In the genomic region with DNA sequence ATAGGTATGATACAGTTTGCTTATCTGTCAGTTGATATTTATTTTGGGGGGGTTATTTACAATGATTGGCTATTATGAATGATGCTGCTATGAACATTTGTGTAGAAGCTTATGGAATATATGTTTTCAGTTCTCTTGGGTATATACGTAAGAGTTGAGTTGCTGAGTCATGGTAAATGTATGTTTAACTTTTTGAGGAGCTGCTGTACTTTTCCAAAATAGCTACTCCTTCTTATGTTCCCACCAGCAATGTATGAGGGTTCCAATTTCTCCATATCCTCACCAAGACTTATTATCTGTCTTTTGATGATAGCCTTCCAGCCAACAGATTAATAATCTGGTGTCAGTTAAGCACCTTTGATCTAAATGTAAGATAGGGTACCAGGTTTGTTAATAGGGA, we compare ENCODE assay signal across 12 cellular contexts.
"Had no signal": no experiment of that assay in that cellular context is flagged by ENCODE, and none has a peak within 500 bp of the region (broad histone marks: within the 10 kb centered on the region; RNA-seq: fewer than 3 reads in every experiment).

No MANE protein-coding gene starts in this region.

- H3K4me3 Mint-ChIP-seq: activated B cell treated with CpG ODN at 0.5 μM for 24 hours; effector memory CD8-positive, alpha-beta T cell; T-helper 1 cell treated with Interleukin-12 subunit alpha and Interleukin-12 subunit beta and Interleukin-4 antibody, amounts not matched to agents 30 μg/mL and 1 μg/mL, for 36 hours had no signal

- H3K9me3 ChIP-seq: pancreas, thoracic aorta had no signal

- H3K27ac Mint-ChIP-seq: activated B cell treated with CpG ODN at 0.5 μM for 24 hours; T-helper 1 cell treated with Interleukin-12 subunit alpha and Interleukin-12 subunit beta and Interleukin-4 antibody, amounts not matched to agents 30 μg/mL and 1 μg/mL, for 36 hours had no signal

- ATAC-seq: effector memory CD8-positive, alpha-beta T cell; pancreas had no signal

- H3K9me3 Mint-ChIP-seq: activated B cell treated with CpG ODN at 0.5 μM for 24 hours; effector memory CD8-positive, alpha-beta T cell; T-helper 1 cell treated with Interleukin-12 subunit alpha and Interleukin-12 subunit beta and Interleukin-4 antibody, amounts not matched to agents 30 μg/mL and 1 μg/mL, for 36 hours had no signal

- H3K4me3 ChIP-seq: pancreas, thoracic aorta had no signal

- H3K36me3 ChIP-seq: pancreas had no signal

- H3K27me3 Mint-ChIP-seq: activated B cell treated with CpG ODN at 0.5 μM for 24 hours; effector memory CD8-positive, alpha-beta T cell had no signal

- DNase-seq: activated B cell treated with CpG ODN at 0.5 μM for 24 hours; activated CD4-positive, alpha-beta T cell treated with anti-CD3 and anti-CD28 coated beads, Interleukin-2, amount 50 U/mL, for 1 hour; activated naive CD4-positive, alpha-beta T cell treated with Interleukin-2 at 50 U/mL for 16 hours; activated T-cell treated with anti-CD3 and anti-CD28 coated beads for 4 hours; caudate nucleus; effector memory CD8-positive, alpha-beta T cell; head of caudate nucleus; pancreas; stimulated activated CD4-positive, alpha-beta T cell treated with anti-CD3 and anti-CD28 coated beads, Interleukin-12 subunit alpha, Interleukin-12 subunit beta, amount 100 ng/mL, for 4 hours; stimulated activated CD4-positive, alpha-beta T cell treated with anti-CD3 and anti-CD28 coated beads, Interleukin-2, amount 100 ng/mL, for 24 hours had no signal

- H3K27ac ChIP-seq: pancreas, thoracic aorta had no signal

- H3K27me3 ChIP-seq: pancreas had no signal
